8 cellular contexts compared by ENCODE assay signal in genomic region chr17:7306911-7307685, GRCh38. TPM values are rescaled to one million over a fixed set of nuclear protein-coding genes. Genes with fewer than 3 reads are reported as not detected.
A peak's percentile ranks its signal among the peaks of the same experiment; 100 is the strongest.
DNase-seq lines count a peak whose midpoint lies in the region; ATAC-seq and TF ChIP-seq lines count a peak whose summit lies in the region.

Gene EIF5A, plus strand, starts transcription at chr17:7307628. Its CDS starts 2,008 bp downstream, at chr17:7309636.

- TF ChIP-seq CTCF in OCI-LY1 (IDR thresholded peaks at IDR 0.05; ENCODE audit: low read length), result no peak

- H3K4me3 ChIP-seq in HUES64 (ENCODE audit: low read length) (peak within 1 kb of the TSS; percentile 94), OCI-LY1 (ENCODE audit: low read depth, low read length, poor library complexity, severe bottlenecking) (peak within 1 kb of the TSS; percentile 94), mesodermal cell (ENCODE audit: extremely low read depth, insufficient read depth, low read length, poor library complexity, severe bottlenecking) (peak within 1 kb of the TSS; percentile 90)

- in situ Hi-C loops in Caki2 (cut with HindIII; ENCODE audit: low pct_unique_long_range_greater_than_20kb, low sequenced_read_pairs), result no loop called here
- in situ Hi-C loops in endometrial microvascular endothelial cells (cut with HindIII; ENCODE audit: inconsistent ontology term, low pct_unique_long_range_greater_than_20kb, low sequenced_read_pairs), result no loop called here

- H3K9me2 ChIP-seq in OCI-LY1 (ENCODE audit: low read depth, low read length), result no peaks in the 10 kb centered on the region

- WGBS in HUES64, result under 1% methylated on average over 64 of the region's 64 CpGs
- WGBS in mesodermal cell (ENCODE audit: insufficient coverage in 2 of 2), 2 experiments, result 1% methylated on average over 52 to 62 of the region's 64 CpGs

- H3K4me1 ChIP-seq in HUES64 (ENCODE audit: insufficient read depth, low read length) (no peaks in the 10 kb centered on the region), OCI-LY1 (ENCODE audit: insufficient read depth, low read length, severe bottlenecking) (peaks cover 30% of the 10 kb centered on the region), mesodermal cell (ENCODE audit: control insufficient read depth, insufficient read depth, low read length, poor library complexity, severe bottlenecking) (peaks cover 10% of the 10 kb centered on the region)

- H3K27ac ChIP-seq in HUES64 (ENCODE audit: low read depth, low read length) (peak within 1 kb of the TSS; percentile 100), OCI-LY1 (ENCODE audit: low read depth, low read length, poor library complexity, severe bottlenecking) (peak within 1 kb of the TSS; percentile 95), mesodermal cell (ENCODE audit: low read depth, low read length, severe bottlenecking) (peak within 1 kb of the TSS; percentile 95)

- peaks cover 4% of the 10 kb centered on the region; the same call in 1 of the 2 replicates for H4K20me1 ChIP-seq in OCI-LY1 (ENCODE audit: insufficient read depth, low read length)

- peak; percentile 99 for DNase-seq in Caki2 (ENCODE audit: low read depth)
- DNase-seq in activated CD8-positive, alpha-beta memory T cell treated with anti-CD3 and anti-CD28 coated beads, Interleukin-2, amount 50 U/mL, for 4 hours, result peak; percentile 100
- peak; percentile 100 for DNase-seq in stimulated activated CD8-positive, alpha-beta memory T cell treated with anti-CD3 and anti-CD28 coated beads, Interleukin-15, amount 100 ng/mL, for 4 hours (ENCODE audit: low read depth in 2 of 2)

- ATAC-seq in GM21423 (IDR thresholded peaks at IDR 0.05; ENCODE audit: unreplicated experiment), result peak; percentile 65

- no peaks in the 10 kb centered on the region for H3K9me3 ChIP-seq in HUES64 (ENCODE audit: insufficient read depth, low read depth, low read length)
- no peaks in the 10 kb centered on the region for H3K9me3 ChIP-seq in OCI-LY1 (ENCODE audit: low read length)
- H3K9me3 ChIP-seq in mesodermal cell (ENCODE audit: control insufficient read depth, low read length), result no peaks in the 10 kb centered on the region

- peaks cover 28% of the 10 kb centered on the region for H3K79me2 ChIP-seq in OCI-LY1 (ENCODE audit: insufficient read depth, low read length)

- no peak within 1 kb of the TSS for H2AFZ ChIP-seq in OCI-LY1 (ENCODE audit: low read length)

- H3F3A ChIP-seq in OCI-LY1 (ENCODE audit: insufficient read depth, low read length), result peaks cover 10% of the 10 kb centered on the region

- H3K4me2 ChIP-seq in OCI-LY1 (ENCODE audit: low read length), result peak within 1 kb of the TSS; percentile 81

- H3K27me3 ChIP-seq in HUES64 (ENCODE audit: insufficient read depth, low read length) (no peaks in the 10 kb centered on the region), OCI-LY1 (ENCODE audit: insufficient read depth, low read length) (no peaks in the 10 kb centered on the region)

- H3K9ac ChIP-seq in HUES64 (ENCODE audit: low read depth, low read length), result peak within 1 kb of the TSS; percentile 100
- H3K9ac ChIP-seq in OCI-LY1 (ENCODE audit: low read length), result peak within 1 kb of the TSS; percentile 97

- peaks cover 28% of the 10 kb centered on the region for H3K36me3 ChIP-seq in HUES64 (ENCODE audit: insufficient read depth, low read length)
- peaks cover 42% of the 10 kb centered on the region for H3K36me3 ChIP-seq in OCI-LY1 (ENCODE audit: insufficient read depth, low read length)
- H3K36me3 ChIP-seq in mesodermal cell (ENCODE audit: control insufficient read depth, insufficient read depth, low read length), result peaks cover 32% of the 10 kb centered on the region

RNA-seq across cellular contexts. Expression of gene EIF5A, which starts in this region (rescaled TPM):
- 483 and 624 TPM in 2 replicates for total RNA-seq in Caki2 (2014; rRNA removed; shearing (Covaris generic); ENCODE audit: low replicate concordance)
- 931 TPM for polyA plus RNA-seq in HUES64 (2013, experiment 1 of 2)
- polyA plus RNA-seq in HUES64 (2013, experiment 2 of 2), result 788 TPM
- total RNA-seq in endometrial microvascular endothelial cells (ENCODE audit: inconsistent ontology term), result 666 TPM
- polyA plus RNA-seq in mesodermal cell (2013, experiment 1 of 2), result 680 TPM
- polyA plus RNA-seq in mesodermal cell (2013, experiment 2 of 2), result 593 TPM

Comparison
In these comparisons a context has a peak if more than half of its experiments do, and no peak if none do; other contexts are left out.
1. Peak in every context shown above with its lines: DNase-seq, ATAC-seq, H3K4me3 ChIP-seq and H3K27ac ChIP-seq.